ENCODE assay signal across 1 cellular context in the genomic region with DNA sequence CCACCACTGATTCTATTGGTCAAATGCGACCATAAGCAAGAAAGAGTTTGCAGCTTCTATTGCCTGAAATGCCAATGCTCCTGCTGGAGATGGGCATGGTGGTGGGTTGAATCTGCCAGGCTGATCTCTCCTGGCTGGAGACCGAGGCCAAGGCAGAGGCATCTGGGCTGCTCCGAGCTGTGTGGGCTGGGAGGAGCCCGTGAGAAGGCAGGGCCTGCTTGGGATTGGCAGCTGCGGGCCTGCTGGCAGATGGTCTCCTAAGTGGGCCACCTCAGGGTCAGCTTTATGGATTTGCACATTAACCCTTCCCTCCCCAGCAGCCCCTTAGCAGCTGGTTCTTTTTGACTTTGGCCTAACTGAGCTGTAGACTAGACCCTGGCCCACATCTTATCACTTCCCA.
TF ChIP-seq lines count a peak whose summit lies in the region.

No MANE protein-coding gene starts in this region.

TF ChIP-seq in SK-N-SH treated with all-trans-retinoic acid at 6 μM for 48 hours, 23 proteins besides CTCF, POLR2A, EP300 and RAD21 (continued from another document):
- no peak for TF ChIP-seq TOX (CRISPR knock-in tag; IDR thresholded peaks at IDR 0.05; ENCODE audit: borderline replicate concordance)
- TF ChIP-seq ZNF70 (CRISPR knock-in tag; IDR thresholded peaks at IDR 0.05) = no peak
- TF ChIP-seq ARNTL (CRISPR knock-in tag; IDR thresholded peaks at IDR 0.05; ENCODE audit: borderline replicate concordance, low read depth) = no peak
- no peak for TF ChIP-seq TCF4 (CRISPR knock-in tag; IDR thresholded peaks at IDR 0.05; ENCODE audit: borderline replicate concordance)
TF ChIP-seq in SK-N-SH treated with all-trans-retinoic acid at 6 μM for 48 hours: peak in this region for 0.
